Comparison of ENCODE assay signal across 9 cellular contexts in the genomic region with DNA sequence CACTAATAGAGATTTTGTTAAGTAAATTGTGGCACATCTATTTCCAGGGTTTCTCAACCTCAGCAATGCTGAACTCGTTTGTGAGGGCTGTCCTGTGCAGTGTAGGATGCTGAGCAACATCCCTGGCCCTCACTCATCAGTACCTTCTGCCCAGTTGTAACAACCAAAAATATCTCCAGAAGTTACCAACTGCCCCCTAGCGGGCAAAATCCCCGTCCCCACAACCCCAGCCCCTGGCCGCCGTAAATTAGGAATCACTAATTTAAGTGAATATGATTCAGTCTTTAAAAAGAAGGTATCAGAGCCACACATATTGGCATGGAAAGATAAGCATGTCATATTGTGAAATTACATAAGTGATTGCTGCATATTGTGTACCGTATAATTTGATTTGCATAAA.
DNase-seq lines count a peak whose midpoint lies in the region; ATAC-seq, FAIRE-seq and TF ChIP-seq lines count a peak whose summit lies in the region.
"Had no signal": no experiment of that assay in that cellular context is flagged by ENCODE, and none has a peak within 500 bp of the region (broad histone marks: within the 10 kb centered on the region; RNA-seq: fewer than 3 reads in every experiment).

No MANE protein-coding gene starts in this region.

- no peak overlapping the region for H3K9ac ChIP-seq in keratinocyte (ENCODE audit: control insufficient read depth, extremely low read depth, insufficient read depth, low read length)

- H3K36me3 ChIP-seq in keratinocyte (ENCODE audit: control insufficient read depth in 2 of 2, extremely low read depth in 1 of 2, insufficient read depth in 2 of 2, low read length in 2 of 2), result no peaks in the 10 kb centered on the region

- peaks cover 12% of the 10 kb centered on the region for H3K4me1 ChIP-seq in keratinocyte (ENCODE audit: control insufficient read depth, extremely low read depth, insufficient read depth, low read length)

- no peak overlapping the region for H3K27ac ChIP-seq in keratinocyte (ENCODE audit: control insufficient read depth, insufficient read depth, low read length)
- H3K27ac ChIP-seq: SK-N-MC had no signal

- ATAC-seq in GM19023 (IDR thresholded peaks at IDR 0.05; ENCODE audit: unreplicated experiment) (no peak), GM21390 (IDR thresholded peaks at IDR 0.05; ENCODE audit: unreplicated experiment) (no peak), HG03095 (IDR thresholded peaks at IDR 0.05; ENCODE audit: unreplicated experiment) (no peak)

- H3K79me2 ChIP-seq in keratinocyte (ENCODE audit: control insufficient read depth, insufficient read depth, low read length), result no peaks in the 10 kb centered on the region

- dilution Hi-C loops in keratinocyte (cut with MboI; ENCODE audit: extremely low pct_ligation_motif_present, low sequenced_read_pairs), result no loop called here

- no peaks in the 10 kb centered on the region for H3K9me1 ChIP-seq in keratinocyte (ENCODE audit: control insufficient read depth, extremely low read depth, insufficient read depth, low read length)

- no peak overlapping the region for H2AFZ ChIP-seq in keratinocyte (ENCODE audit: control insufficient read depth, low read length)

- H3K27me3 ChIP-seq in keratinocyte (ENCODE audit: control insufficient read depth, extremely low read depth, insufficient read depth, low read length), result no peaks in the 10 kb centered on the region

- TF ChIP-seq CTCF in keratinocyte (optimal IDR thresholded peaks at IDR 0.05 in 1 of 3, IDR thresholded peaks at IDR 0.05 in 1 of 3, conservative IDR thresholded peaks at IDR 0.05 in 1 of 3; ENCODE audit: extremely low read depth in 1 of 3, insufficient read depth in 2 of 3, low read length in 3 of 3), result peak; percentile 24 to 60 (median 42)

- FAIRE-seq in keratinocyte (lab: Jason Lieb, UNC), result peak; percentile 57

- H3K4me2 ChIP-seq in keratinocyte (ENCODE audit: control insufficient read depth, extremely low read depth, insufficient read depth, low read depth, low read length), result no peak overlapping the region

- H4K20me1 ChIP-seq in keratinocyte (ENCODE audit: control insufficient read depth, extremely low read depth, insufficient read depth, low read length), result no peaks in the 10 kb centered on the region

- peak; percentile 16 for DNase-seq in AG20443 (ENCODE audit: low spot score)
- DNase-seq in HCEC 1CT, result peak; percentile 4
- peak; percentile 22 for DNase-seq in activated CD8-positive, alpha-beta memory T cell treated with anti-CD3 and anti-CD28 coated beads, Interleukin-2, amount 50 U/mL, for 4 hours
- no peak for DNase-seq in keratinocyte (ENCODE audit: low read depth, low spot score)
- DNase-seq in NOMO-1 (lab: John Stamatoyannopoulos, UW; ENCODE audit: unreplicated experiment in 2 of 2), result no peak

- H3K4me3 ChIP-seq in keratinocyte (ENCODE audit: control insufficient read depth in 2 of 3, extremely low read depth in 1 of 3, insufficient read depth in 2 of 3, low read depth in 1 of 3, low read length in 3 of 3), result no peak overlapping the region
- H3K4me3 ChIP-seq: SK-N-MC had no signal

- H3K9me3 ChIP-seq in keratinocyte (ENCODE audit: control insufficient read depth, low read depth, low read length), result no peaks in the 10 kb centered on the region

Comparison
In these comparisons a context has a peak if more than half of its experiments do, and no peak if none do; other contexts are left out.
1. DNase-seq: peak in AG20443 (single experiment), HCEC 1CT (single experiment) and activated CD8-positive, alpha-beta memory T cell treated with anti-CD3 and anti-CD28 coated beads, Interleukin-2, amount 50 U/mL, for 4 hours (single experiment); none in keratinocyte (single experiment) and NOMO-1 (0 of 2).